8 cellular contexts compared by ENCODE assay signal in genomic region chr17:50347087-50347893, GRCh38. TPM values are rescaled to one million over a fixed set of nuclear protein-coding genes. Genes with fewer than 3 reads are reported as not detected.
DNase-seq lines count a peak whose midpoint lies in the region; ATAC-seq and TF ChIP-seq lines count a peak whose summit lies in the region.

No MANE protein-coding gene starts in this region.

- H3K36me3 Mint-ChIP-seq in activated B cell treated with CpG ODN at 0.5 μM for 24 hours (ENCODE audit: low read depth): peaks cover 2% of the 10 kb centered on the region

- intact Hi-C loops in activated B cell treated with CpG ODN at 0.5 μM for 24 hours (cut with micrococcal nuclease): loop anchor here (2.0 kb wide), 1 partner anchor 50 kb away; the partner anchor contains the start of gene LRRC59

- H3K4me3 ChIP-seq in right atrium auricular region (peak overlapping the region; percentile 85 to 90), skeletal muscle cell (ENCODE audit: low read depth, low read length) (peak overlapping the region; percentile 73)

- H3K36me3 ChIP-seq in right atrium auricular region: no peaks in the 10 kb centered on the region

- POLR2A ChIA-PET in activated B cell treated with CpG ODN at 0.5 μM for 24 hours (lab: Charles Lee): interaction anchor here (0.6 to 1.6 kb wide), 6 partner anchors 12 to 495 kb away, joined by 3 to 7 read pairs (median 6); partner anchors contain the start of gene LRRC59

- H3K4me1 Mint-ChIP-seq in activated B cell treated with CpG ODN at 0.5 μM for 24 hours: peaks cover 24% of the 10 kb centered on the region

- peaks cover 0 to 34% of the 10 kb centered on the region in 2 donors for H3K4me1 ChIP-seq in right atrium auricular region

- no peaks in the 10 kb centered on the region for H3K9me3 ChIP-seq in right atrium auricular region

- CTCF ChIA-PET in activated B cell treated with CpG ODN at 0.5 μM for 24 hours (lab: Charles Lee): interaction anchor here (1.0 to 3.2 kb wide), 3 partner anchors 15 to 253 kb away, joined by 3 to 21 read pairs (median 4); partner anchors contain the start of gene LRRC59

- H3K4me3 Mint-ChIP-seq in activated B cell treated with CpG ODN at 0.5 μM for 24 hours: peak overlapping the region; percentile 89

- H3K9me3 Mint-ChIP-seq in activated B cell treated with CpG ODN at 0.5 μM for 24 hours: no peaks in the 10 kb centered on the region

- TF ChIP-seq CTCF in GM13977 (IDR thresholded peaks at IDR 0.05; ENCODE audit: extremely low read depth, insufficient read depth, missing control alignments): no peak
- no peak for TF ChIP-seq CTCF in activated B cell treated with CpG ODN at 0.5 μM for 24 hours (IDR thresholded peaks at IDR 0.05)
- TF ChIP-seq CTCF in right atrium auricular region (IDR thresholded peaks at IDR 0.05): no peak

- ATAC-seq in activated B cell treated with CpG ODN at 0.5 μM for 24 hours (ENCODE audit: low read depth) (no peak), HG03354 (IDR thresholded peaks at IDR 0.05; ENCODE audit: poor library complexity, severe bottlenecking, unreplicated experiment) (no peak)

- H3K27ac ChIP-seq in right atrium auricular region: peak overlapping the region in 1 of 2 donors; percentile 70

- no peaks in the 10 kb centered on the region for H3K27me3 ChIP-seq in right atrium auricular region

- H3K27ac Mint-ChIP-seq in activated B cell treated with CpG ODN at 0.5 μM for 24 hours: peak overlapping the region; percentile 50

- no peaks in the 10 kb centered on the region for H3K27me3 Mint-ChIP-seq in activated B cell treated with CpG ODN at 0.5 μM for 24 hours

- peak; percentile 12 for DNase-seq in GM13977 (ENCODE audit: low spot score)
- no peak for DNase-seq in activated B cell treated with CpG ODN at 0.5 μM for 24 hours
- no peak for DNase-seq in right atrium auricular region (ENCODE audit: low spot score)
- no peak for DNase-seq in skeletal muscle cell (ENCODE audit: low read depth)
- DNase-seq in cortex of kidney (lab: John Stamatoyannopoulos, UW): no peak
- no peak for DNase-seq in HPDE6-E6E7 (ENCODE audit: extremely low spot score)
- DNase-seq in mucosa of gallbladder (ENCODE audit: low spot score): no peak

- in situ Hi-C loops in GM13977 (cut with MboI; ENCODE audit: low pct_unique_long_range_greater_than_20kb, low sequenced_read_pairs, unreplicated experiment): no loop called here

RNA-seq across cellular contexts. Expression of gene XYLT2, which starts 1.4 kb away (rescaled TPM):
- total RNA-seq in activated B cell treated with CpG ODN at 0.5 μM for 24 hours (20.3 and 21.4 TPM in 2 replicates), right atrium auricular region (10 to 100 TPM; 17.1 to 20.6 TPM), mucosa of gallbladder (37.0 TPM)

RNA-seq across cellular contexts. Expression of gene MRPL27, which starts 25.7 kb away (rescaled TPM):
- total RNA-seq in activated B cell treated with CpG ODN at 0.5 μM for 24 hours (45.0 and 49.2 TPM in 2 replicates), right atrium auricular region (10 to 100 TPM; 87.1 to 91.0 TPM), mucosa of gallbladder (55.5 TPM)

RNA-seq across cellular contexts. Expression of gene EME1, which starts 25.7 kb away (rescaled TPM):
- total RNA-seq in activated B cell treated with CpG ODN at 0.5 μM for 24 hours (3.1 and 3.6 TPM in 2 replicates), right atrium auricular region (under 1 TPM in 1 of 2 donors, not detected in 1; 0.33 TPM), mucosa of gallbladder (1.4 TPM)

RNA-seq across cellular contexts. Expression of gene LRRC59, which starts 50.0 kb away (rescaled TPM):
- 41.8 and 42.0 TPM in 2 replicates for total RNA-seq in activated B cell treated with CpG ODN at 0.5 μM for 24 hours
- 10 to 100 TPM; 31.7 to 50.6 TPM for total RNA-seq in right atrium auricular region
- 71.2 TPM for total RNA-seq in mucosa of gallbladder
